ENCODE assay signal across 8 cellular contexts in genomic region chr3:52220380-52221026, GRCh38. TPM values are rescaled to one million over a fixed set of nuclear protein-coding genes. Genes with fewer than 3 reads are reported as not detected.
DNase-seq lines count a peak whose midpoint lies in the region; ATAC-seq and TF ChIP-seq lines count a peak whose summit lies in the region.

No MANE protein-coding gene starts in this region.

- no peak overlapping the region for H3K27ac ChIP-seq in lower lobe of right lung

- intact Hi-C loops in lower lobe of right lung (cut with DNase I): no loop called here

- H3K36me3 ChIP-seq in lower lobe of right lung: peaks cover 6% of the 10 kb centered on the region

- H3K27me3 ChIP-seq in lower lobe of right lung (ENCODE audit: low read depth): no peaks in the 10 kb centered on the region

- TF ChIP-seq CTCF in lower lobe of right lung (IDR thresholded peaks at IDR 0.05): peak; percentile 94

- DNase-seq in DMS79 (lab: John Stamatoyannopoulos, UW) (peak; percentile 38), NCI-H748 treated with DMSO at 0.1 percent for 48 hours (lab: John Stamatoyannopoulos, UW) (peak; percentile 22), dedifferentiated amniotic fluid mesenchymal stem cell (ENCODE audit: extremely low spot score) (peak; percentile 68), lower lobe of right lung (peak; percentile 89)
- peak; percentile 95 to 96 for DNase-seq in activated CD4-positive, alpha-beta T cell treated with anti-CD3 and anti-CD28 coated beads, Interleukin-2, amount 50 U/mL, for 48 hours
- DNase-seq in stimulated activated CD8-positive, alpha-beta memory T cell treated with anti-CD3 and anti-CD28 coated beads, Interleukin-12 subunit alpha, Interleukin-12 subunit beta, amount 100 ng/mL, for 24 hours (ENCODE audit: extremely low read depth): peak; percentile 63

- H3K9me3 ChIP-seq in lower lobe of right lung: no peaks in the 10 kb centered on the region

- ATAC-seq in HG03095 (IDR thresholded peaks at IDR 0.05; ENCODE audit: unreplicated experiment) (peak; percentile 50), lower lobe of right lung (peak; percentile 74 to 81), GM18873 (IDR thresholded peaks at IDR 0.05; ENCODE audit: low FRiP score, unreplicated experiment) (no peak)

- H3K4me3 ChIP-seq in lower lobe of right lung: no peak overlapping the region

- peaks cover 62% of the 10 kb centered on the region for H3K4me1 ChIP-seq in lower lobe of right lung

RNA-seq across cellular contexts. Expression of gene TLR9, which starts 4.9 kb away (rescaled TPM):
- total RNA-seq in lower lobe of right lung: 1.0 TPM

RNA-seq across cellular contexts. Expression of gene TWF2, which starts 18.5 kb away (rescaled TPM):
- 62.2 TPM for total RNA-seq in lower lobe of right lung

RNA-seq across cellular contexts. Expression of gene ALAS1, which starts 22.5 kb away (rescaled TPM):
- total RNA-seq in lower lobe of right lung: 103 TPM

RNA-seq across cellular contexts. Expression of gene PPM1M, which starts 25.1 kb away (rescaled TPM):
- 53.4 TPM for total RNA-seq in lower lobe of right lung

RNA-seq across cellular contexts. Expression of gene WDR82, which starts 57.9 kb away (rescaled TPM):
- total RNA-seq in lower lobe of right lung: 60.2 TPM

Comparison
In these comparisons a context has a peak if more than half of its experiments do, and no peak if none do; other contexts are left out.
1. DNase-seq: peak in every context shown above with its lines; median percentile 96 in activated CD4-positive, alpha-beta T cell treated with anti-CD3 and anti-CD28 coated beads, Interleukin-2, amount 50 U/mL, for 48 hours; 89 in lower lobe of right lung; 68 in dedifferentiated amniotic fluid mesenchymal stem cell; 63 in stimulated activated CD8-positive, alpha-beta memory T cell treated with anti-CD3 and anti-CD28 coated beads, Interleukin-12 subunit alpha, Interleukin-12 subunit beta, amount 100 ng/mL, for 24 hours; 38 in DMS79; 22 in NCI-H748 treated with DMSO at 0.1 percent for 48 hours.